In genomic region chr16:1985466-1986150, GRCh38 we compare ENCODE assay signal across 11 cellular contexts. TPM values are rescaled to one million over a fixed set of nuclear protein-coding genes. Genes with fewer than 3 reads are reported as not detected.
A peak's percentile ranks its signal among the peaks of the same experiment; 100 is the strongest.
DNase-seq lines count a peak whose midpoint lies in the region; ATAC-seq and TF ChIP-seq lines count a peak whose summit lies in the region.
"Had no signal": no experiment of that assay in that cellular context is flagged by ENCODE, and none has a peak within 500 bp of the region (broad histone marks: within the 10 kb centered on the region; RNA-seq: fewer than 3 reads in every experiment).

No MANE protein-coding gene starts in this region.

- ATAC-seq in activated B cell treated with CpG ODN at 0.5 μM for 24 hours (ENCODE audit: low read depth) (no peak), GM21737 (IDR thresholded peaks at IDR 0.05; ENCODE audit: unreplicated experiment) (no peak)
- ATAC-seq in stimulated activated naive CD8-positive, alpha-beta T cell treated with anti-CD3 and anti-CD28 coated beads, Interleukin-15, amount 100 ng/mL, for 72 hours: no peak

- H3K9me3 Mint-ChIP-seq in activated naive CD4-positive, alpha-beta T cell treated with anti-CD3 and anti-CD28 coated beads, Interleukin-2, amount 10 ng/mL, durations not matched to agents 7 days and 5 days: no peaks in the 10 kb centered on the region
- no peaks in the 10 kb centered on the region for H3K9me3 Mint-ChIP-seq in activated B cell treated with CpG ODN at 0.5 μM for 24 hours
- no peaks in the 10 kb centered on the region for H3K9me3 Mint-ChIP-seq in stimulated activated naive CD8-positive, alpha-beta T cell treated with anti-CD3 and anti-CD28 coated beads, Interleukin-15, amount 100 ng/mL, for 72 hours

- H3K27me3 Mint-ChIP-seq in activated naive CD4-positive, alpha-beta T cell treated with anti-CD3 and anti-CD28 coated beads, Interleukin-2, amount 10 ng/mL, durations not matched to agents 7 days and 5 days: peaks cover 78% of the 10 kb centered on the region
- peaks cover 14% of the 10 kb centered on the region for H3K27me3 Mint-ChIP-seq in activated B cell treated with CpG ODN at 0.5 μM for 24 hours
- peaks cover 58% of the 10 kb centered on the region for H3K27me3 Mint-ChIP-seq in stimulated activated naive CD8-positive, alpha-beta T cell treated with anti-CD3 and anti-CD28 coated beads, Interleukin-15, amount 100 ng/mL, for 72 hours

- CTCF ChIA-PET in activated naive CD4-positive, alpha-beta T cell treated with anti-CD3 and anti-CD28 coated beads, Interleukin-2, amount 10 ng/mL, durations not matched to agents 7 days and 5 days (lab: Charles Lee): interaction anchor here (1.3 to 1.7 kb wide), 2 partner anchors 14 to 17 kb away, joined by 3 to 5 read pairs; partner anchors contain the start of gene TBL3
- CTCF ChIA-PET in activated B cell treated with CpG ODN at 0.5 μM for 24 hours (lab: Charles Lee): interaction anchor here (0.7 kb wide), 1 partner anchor 22 kb away, joined by 3 read pairs; no protein-coding TSS in a partner anchor

- H3K4me1 ChIP-seq in iPS-20b (ENCODE audit: insufficient read depth, low read length): peaks cover 16% of the 10 kb centered on the region; the same call in 1 of the 2 replicates

- peaks cover 22% of the 10 kb centered on the region for H3K36me3 ChIP-seq in iPS-20b (ENCODE audit: insufficient read depth, low read depth, low read length)

- H3K27ac ChIP-seq in iPS-20b (ENCODE audit: low read length): no peak overlapping the region
- H3K27ac ChIP-seq: esophagus muscularis mucosa had no signal

- TF ChIP-seq CTCF in activated B cell treated with CpG ODN at 0.5 μM for 24 hours (IDR thresholded peaks at IDR 0.05): no peak

- POLR2A ChIA-PET in activated B cell treated with CpG ODN at 0.5 μM for 24 hours (lab: Charles Lee): interaction anchor here (0.6 to 21.9 kb wide), 5 partner anchors 14 to 56 kb away, joined by 3 to 351 read pairs (median 5); partner anchors contain the start of genes NDUFB10, RNF151, RPS2 and TBL3

- H3K9ac ChIP-seq in iPS-20b (ENCODE audit: low read depth, low read length): peak overlapping the region; percentile 90; the same call in 1 of the 2 replicates

- H3K4me1 Mint-ChIP-seq in activated naive CD4-positive, alpha-beta T cell treated with anti-CD3 and anti-CD28 coated beads, Interleukin-2, amount 10 ng/mL, durations not matched to agents 7 days and 5 days: peaks cover 31% of the 10 kb centered on the region
- peaks cover 30% of the 10 kb centered on the region for H3K4me1 Mint-ChIP-seq in activated B cell treated with CpG ODN at 0.5 μM for 24 hours
- peaks cover 56% of the 10 kb centered on the region for H3K4me1 Mint-ChIP-seq in stimulated activated naive CD8-positive, alpha-beta T cell treated with anti-CD3 and anti-CD28 coated beads, Interleukin-15, amount 100 ng/mL, for 72 hours

- H3K4me3 Mint-ChIP-seq in activated naive CD4-positive, alpha-beta T cell treated with anti-CD3 and anti-CD28 coated beads, Interleukin-2, amount 10 ng/mL, durations not matched to agents 7 days and 5 days: peak overlapping the region; percentile 80
- peak overlapping the region; percentile 76 for H3K4me3 Mint-ChIP-seq in activated B cell treated with CpG ODN at 0.5 μM for 24 hours
- peak overlapping the region; percentile 79 to 87 for H3K4me3 Mint-ChIP-seq in stimulated activated naive CD8-positive, alpha-beta T cell treated with anti-CD3 and anti-CD28 coated beads, Interleukin-15, amount 100 ng/mL, for 72 hours

- intact Hi-C loops in activated B cell treated with CpG ODN at 0.5 μM for 24 hours (cut with micrococcal nuclease): no loop called here

- peak overlapping the region; percentile 91; the same call in 1 of the 2 replicates for H3K4me3 ChIP-seq in iPS-20b (ENCODE audit: low read length)

- peaks cover 13% of the 10 kb centered on the region for H3K36me3 Mint-ChIP-seq in activated naive CD4-positive, alpha-beta T cell treated with anti-CD3 and anti-CD28 coated beads, Interleukin-2, amount 10 ng/mL, durations not matched to agents 7 days and 5 days
- peaks cover 16% of the 10 kb centered on the region for H3K36me3 Mint-ChIP-seq in activated B cell treated with CpG ODN at 0.5 μM for 24 hours (ENCODE audit: low read depth)

- no peaks in the 10 kb centered on the region for H3K9me3 ChIP-seq in iPS-20b (ENCODE audit: insufficient read depth, low read depth, low read length)
- H3K9me3 ChIP-seq: esophagus muscularis mucosa had no signal

- DNase-seq in activated naive CD4-positive, alpha-beta T cell treated with anti-CD3 and anti-CD28 coated beads, Interleukin-2, amount 10 ng/mL, durations not matched to agents 7 days and 5 days: no peak
- no peak for DNase-seq in activated naive CD4-positive, alpha-beta T cell treated with anti-CD3 and anti-CD28 coated beads, Interleukin-2, amount 50 U/mL, for 16 hours
- no peak for DNase-seq in activated B cell treated with CpG ODN at 0.5 μM for 24 hours
- no peak for DNase-seq in stimulated activated naive CD8-positive, alpha-beta T cell treated with anti-CD3 and anti-CD28 coated beads, Interleukin-15, amount 100 ng/mL, for 72 hours
- no peak for DNase-seq in activated effector memory CD4-positive, alpha-beta T cell treated with anti-CD3 and anti-CD28 coated beads, Interleukin-2, amount 50 U/mL, for 16 hours
- no peak for DNase-seq in GOT3 (lab: John Stamatoyannopoulos, UW)
- DNase-seq: midbrain, NCI-H1092 had no signal

- peak overlapping the region; percentile 19 for H3K27ac Mint-ChIP-seq in activated naive CD4-positive, alpha-beta T cell treated with anti-CD3 and anti-CD28 coated beads, Interleukin-2, amount 10 ng/mL, durations not matched to agents 7 days and 5 days
- H3K27ac Mint-ChIP-seq in activated B cell treated with CpG ODN at 0.5 μM for 24 hours: no peak overlapping the region
- no peak overlapping the region for H3K27ac Mint-ChIP-seq in stimulated activated naive CD8-positive, alpha-beta T cell treated with anti-CD3 and anti-CD28 coated beads, Interleukin-15, amount 100 ng/mL, for 72 hours

- peaks cover 51% of the 10 kb centered on the region for H3K27me3 ChIP-seq in iPS-20b (ENCODE audit: insufficient read depth, low read length)

RNA-seq across cellular contexts. Expression of gene GFER, which starts 1.6 kb away (rescaled TPM):
- 31.6 and 39.4 TPM in 2 replicates for total RNA-seq in activated B cell treated with CpG ODN at 0.5 μM for 24 hours

RNA-seq across cellular contexts. Expression of gene SYNGR3, which starts 4.2 kb away (rescaled TPM):
- 10.0 and 11.3 TPM in 2 replicates for total RNA-seq in activated B cell treated with CpG ODN at 0.5 μM for 24 hours

RNA-seq across cellular contexts. Expression of gene NOXO1, which starts 4.3 kb away (rescaled TPM):
- total RNA-seq in activated B cell treated with CpG ODN at 0.5 μM for 24 hours: 0.37 and 0.73 TPM in 2 replicates

RNA-seq across cellular contexts. Expression of gene TBL3, which starts 13.8 kb away (rescaled TPM):
- total RNA-seq in activated B cell treated with CpG ODN at 0.5 μM for 24 hours: 41.8 and 44.2 TPM in 2 replicates

RNA-seq across cellular contexts. Expression of gene RNF151, which starts 19.0 kb away (rescaled TPM):
- total RNA-seq in activated B cell treated with CpG ODN at 0.5 μM for 24 hours: not detected in 2 replicates
- total RNA-seq: esophagus muscularis mucosa had no signal
